30 cellular contexts compared by ENCODE assay signal in genomic region chr10:32618482-32618881, GRCh38.
"Had no signal": no experiment of that assay in that cellular context is flagged by ENCODE, and none has a peak within 500 bp of the region (broad histone marks: within the 10 kb centered on the region; RNA-seq: fewer than 3 reads in every experiment).

No MANE protein-coding gene starts in this region.

- H3K4me1 ChIP-seq: adrenal gland, ascending aorta, esophagus muscularis mucosa, foreskin keratinocyte, gastrocnemius medialis, heart left ventricle had no signal

- H3K4me1 Mint-ChIP-seq: activated CD4-positive, alpha-beta memory T cell treated with anti-CD3 and anti-CD28 coated beads, Interleukin-2, amount 10 ng/mL, durations not matched to agents 7 days and 5 days; activated naive CD8-positive, alpha-beta T cell treated with anti-CD3 and anti-CD28 coated beads, Interleukin-2, amount 50 U/mL, for 24 hours had no signal

- DNase-seq: activated CD4-positive, alpha-beta memory T cell treated with anti-CD3 and anti-CD28 coated beads, Interleukin-2, amount 10 ng/mL, durations not matched to agents 7 days and 5 days; activated CD4-positive, alpha-beta T cell treated with anti-CD3 and anti-CD28 coated beads for 1 hour; activated CD4-positive, alpha-beta T cell treated with anti-CD3 and anti-CD28 coated beads for 4 hours; activated CD4-positive, alpha-beta T cell treated with anti-CD3 and anti-CD28 coated beads, Interleukin-2, amount 10 ng/mL, durations not matched to agents 7 days and 5 days; activated CD4-positive, alpha-beta T cell treated with anti-CD3 and anti-CD28 coated beads, Interleukin-2, amount 50 U/mL, for 4 hours; activated CD8-positive, alpha-beta memory T cell treated with anti-CD3 and anti-CD28 coated beads, Interleukin-2, amount 50 U/mL, for 48 hours; activated gamma-delta T cell; activated naive CD4-positive, alpha-beta T cell treated with Interleukin-2 at 50 U/mL for 16 hours; activated naive CD8-positive, alpha-beta T cell treated with anti-CD3 and anti-CD28 coated beads for 36 hours; activated naive CD8-positive, alpha-beta T cell treated with anti-CD3 and anti-CD28 coated beads, Interleukin-2, amount 50 U/mL, for 24 hours; activated T-cell treated with anti-CD3 and anti-CD28 coated beads for 4 hours; activated T-cell treated with anti-CD3 and anti-CD28 coated beads, Interleukin-2, amount 50 U/mL, for 24 hours; activated T-cell treated with anti-CD3 and anti-CD28 coated beads, Interleukin-2, amount 50 U/mL, for 72 hours; adrenal gland; brain microvascular endothelial cell; caudate nucleus; cortex of kidney; dermis blood vessel endothelial cell; effector CD4-positive, alpha-beta T cell; effector memory CD8-positive, alpha-beta T cell; erythroblast; foreskin keratinocyte; gastrocnemius medialis; glutamatergic neuron; heart left ventricle; T-helper 2 cell had no signal

- H3K27ac Mint-ChIP-seq: activated CD4-positive, alpha-beta memory T cell treated with anti-CD3 and anti-CD28 coated beads, Interleukin-2, amount 10 ng/mL, durations not matched to agents 7 days and 5 days; activated CD4-positive, alpha-beta T cell treated with anti-CD3 and anti-CD28 coated beads, Interleukin-2, amount 10 ng/mL, durations not matched to agents 7 days and 5 days; activated naive CD4-positive, alpha-beta T cell treated with anti-CD3 and anti-CD28 coated beads, Interleukin-2, amount 50 U/mL, for 24 hours; activated naive CD8-positive, alpha-beta T cell treated with anti-CD3 and anti-CD28 coated beads for 36 hours; activated naive CD8-positive, alpha-beta T cell treated with anti-CD3 and anti-CD28 coated beads, Interleukin-2, amount 50 U/mL, for 24 hours; activated T-cell treated with anti-CD3 and anti-CD28 coated beads, Interleukin-2, amount 50 U/mL, for 24 hours; activated T-cell treated with anti-CD3 and anti-CD28 coated beads, Interleukin-2, amount 50 U/mL, for 72 hours; effector memory CD8-positive, alpha-beta T cell had no signal

- H3K9me3 ChIP-seq: gastrocnemius medialis had no signal

- FAIRE-seq: bronchial epithelial cell had no signal

- H3K36me3 ChIP-seq: adrenal gland, ascending aorta, brain microvascular endothelial cell, gastrocnemius medialis, heart left ventricle had no signal

- H3K27me3 ChIP-seq: adrenal gland, ascending aorta, brain microvascular endothelial cell, esophagus muscularis mucosa, gastrocnemius medialis, heart left ventricle had no signal

- H3K27ac ChIP-seq: adrenal gland, ascending aorta, brain microvascular endothelial cell, esophagus muscularis mucosa, foreskin keratinocyte, gastrocnemius medialis, heart left ventricle had no signal

- H3K27me3 Mint-ChIP-seq: activated CD4-positive, alpha-beta memory T cell treated with anti-CD3 and anti-CD28 coated beads, Interleukin-2, amount 10 ng/mL, durations not matched to agents 7 days and 5 days; activated CD4-positive, alpha-beta T cell treated with anti-CD3 and anti-CD28 coated beads, Interleukin-2, amount 10 ng/mL, durations not matched to agents 7 days and 5 days; activated naive CD4-positive, alpha-beta T cell treated with anti-CD3 and anti-CD28 coated beads, Interleukin-2, amount 50 U/mL, for 24 hours; activated naive CD8-positive, alpha-beta T cell treated with anti-CD3 and anti-CD28 coated beads for 36 hours; activated naive CD8-positive, alpha-beta T cell treated with anti-CD3 and anti-CD28 coated beads, Interleukin-2, amount 50 U/mL, for 24 hours; activated T-cell treated with anti-CD3 and anti-CD28 coated beads, Interleukin-2, amount 50 U/mL, for 24 hours; effector memory CD8-positive, alpha-beta T cell had no signal

- H3K4me3 ChIP-seq: adrenal gland, ascending aorta, esophagus muscularis mucosa, gastrocnemius medialis, heart left ventricle had no signal

- H3K4me3 Mint-ChIP-seq: activated CD4-positive, alpha-beta memory T cell treated with anti-CD3 and anti-CD28 coated beads, Interleukin-2, amount 10 ng/mL, durations not matched to agents 7 days and 5 days; activated CD4-positive, alpha-beta T cell treated with anti-CD3 and anti-CD28 coated beads, Interleukin-2, amount 10 ng/mL, durations not matched to agents 7 days and 5 days; activated naive CD4-positive, alpha-beta T cell treated with anti-CD3 and anti-CD28 coated beads, Interleukin-2, amount 50 U/mL, for 24 hours; activated naive CD8-positive, alpha-beta T cell treated with anti-CD3 and anti-CD28 coated beads for 36 hours; activated naive CD8-positive, alpha-beta T cell treated with anti-CD3 and anti-CD28 coated beads, Interleukin-2, amount 50 U/mL, for 24 hours; activated T-cell treated with anti-CD3 and anti-CD28 coated beads, Interleukin-2, amount 50 U/mL, for 24 hours; activated T-cell treated with anti-CD3 and anti-CD28 coated beads, Interleukin-2, amount 50 U/mL, for 72 hours; effector memory CD8-positive, alpha-beta T cell had no signal

- ATAC-seq: activated naive CD8-positive, alpha-beta T cell treated with anti-CD3 and anti-CD28 coated beads, Interleukin-2, amount 50 U/mL, for 24 hours; activated T-cell treated with anti-CD3 and anti-CD28 coated beads, Interleukin-2, amount 50 U/mL, for 72 hours; effector memory CD8-positive, alpha-beta T cell; foreskin keratinocyte; gastrocnemius medialis; heart left ventricle had no signal
